Comparison of ENCODE assay signal across 20 cellular contexts in the genomic region with DNA sequence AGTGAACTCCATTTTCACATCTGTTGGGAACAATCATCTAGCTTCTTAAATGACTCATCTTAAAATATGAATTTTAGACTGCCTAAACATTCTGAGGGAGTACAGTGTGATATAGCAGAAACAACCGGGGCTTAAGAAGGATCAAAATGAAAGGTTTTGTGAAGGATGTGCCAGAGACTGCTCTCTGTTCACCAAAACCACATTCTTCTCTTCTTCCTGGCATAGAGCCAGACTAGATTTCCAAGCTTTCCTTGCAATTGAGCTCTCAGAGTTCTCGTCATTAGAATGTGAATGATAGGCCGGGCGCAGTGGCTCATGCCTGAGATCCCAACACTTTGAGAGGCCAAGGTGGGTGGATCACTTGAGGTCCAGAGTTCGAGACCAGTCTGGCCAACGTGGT.
"Had no signal": no experiment of that assay in that cellular context is flagged by ENCODE, and none has a peak within 500 bp of the region (broad histone marks: within the 10 kb centered on the region; RNA-seq: fewer than 3 reads in every experiment).

No MANE protein-coding gene starts in this region.

- H3K4me1 ChIP-seq: breast epithelium, foreskin keratinocyte, spleen, suprapubic skin, upper lobe of left lung had no signal

- H3K36me3 ChIP-seq: breast epithelium, neutrophil, spleen, suprapubic skin, upper lobe of left lung had no signal

- ATAC-seq: activated CD4-positive, CD25-positive, alpha-beta regulatory T cell treated with anti-CD3 and anti-CD28 coated beads, Interleukin-2, amount 50 U/mL, for 24 hours; foreskin keratinocyte; naive thymus-derived CD4-positive, alpha-beta T cell; right cardiac atrium had no signal

- H3K36me3 Mint-ChIP-seq: activated naive CD4-positive, alpha-beta T cell treated with anti-CD3 and anti-CD28 coated beads, Interleukin-2, amount 50 U/mL, for 24 hours; naive thymus-derived CD4-positive, alpha-beta T cell had no signal

- H3K27me3 ChIP-seq: breast epithelium, dorsolateral prefrontal cortex, neutrophil, spleen, suprapubic skin, upper lobe of left lung had no signal

- DNase-seq: activated CD4-positive, alpha-beta T cell treated with anti-CD3 and anti-CD28 coated beads, Interleukin-2, amount 50 U/mL, for 4 hours; activated T-cell treated with anti-CD3 and anti-CD28 coated beads, Interleukin-2, amount 50 U/mL, for 1 hour; amygdala; dorsolateral prefrontal cortex; kidney glomerular epithelial cell; midbrain; naive thymus-derived CD4-positive, alpha-beta T cell; posterior cingulate gyrus; right cardiac atrium; spleen; stimulated activated CD4-positive, alpha-beta T cell treated with anti-CD3 and anti-CD28 coated beads, Interleukin-2, amount 100 ng/mL, for 24 hours; stimulated activated naive CD4-positive, alpha-beta T cell treated with Interleukin-2 at 50 U/mL for 16 hours; upper lobe of left lung had no signal

- H3K9me3 Mint-ChIP-seq: T-helper 2 cell treated with Interferon-gamma antibody and Interleukin-4, amounts not matched to agents 5 μg/mL and 100 μg/mL, for 36 hours had no signal

- H3K27ac Mint-ChIP-seq: activated naive CD4-positive, alpha-beta T cell treated with anti-CD3 and anti-CD28 coated beads, Interleukin-2, amount 50 U/mL, for 24 hours; naive thymus-derived CD4-positive, alpha-beta T cell; T-helper 2 cell treated with Interferon-gamma antibody and Interleukin-4, amounts not matched to agents 5 μg/mL and 100 μg/mL, for 36 hours had no signal

- H3K4me3 Mint-ChIP-seq: activated naive CD4-positive, alpha-beta T cell treated with anti-CD3 and anti-CD28 coated beads, Interleukin-2, amount 50 U/mL, for 24 hours; naive thymus-derived CD4-positive, alpha-beta T cell; T-helper 2 cell treated with Interferon-gamma antibody and Interleukin-4, amounts not matched to agents 5 μg/mL and 100 μg/mL, for 36 hours had no signal

- H3K9me3 ChIP-seq: breast epithelium, neutrophil, spleen, suprapubic skin, upper lobe of left lung had no signal

- H3K27me3 Mint-ChIP-seq: activated naive CD4-positive, alpha-beta T cell treated with anti-CD3 and anti-CD28 coated beads, Interleukin-2, amount 50 U/mL, for 24 hours; naive thymus-derived CD4-positive, alpha-beta T cell had no signal

- H3K4me3 ChIP-seq: breast epithelium, dorsolateral prefrontal cortex, spleen, suprapubic skin, upper lobe of left lung had no signal

- H3K27ac ChIP-seq: breast epithelium, dorsolateral prefrontal cortex, foreskin keratinocyte, neutrophil, spleen, suprapubic skin, upper lobe of left lung had no signal

- H3K4me1 Mint-ChIP-seq: activated naive CD4-positive, alpha-beta T cell treated with anti-CD3 and anti-CD28 coated beads, Interleukin-2, amount 50 U/mL, for 24 hours; naive thymus-derived CD4-positive, alpha-beta T cell had no signal
